1 cellular context compared by ENCODE assay signal in the genomic region with DNA sequence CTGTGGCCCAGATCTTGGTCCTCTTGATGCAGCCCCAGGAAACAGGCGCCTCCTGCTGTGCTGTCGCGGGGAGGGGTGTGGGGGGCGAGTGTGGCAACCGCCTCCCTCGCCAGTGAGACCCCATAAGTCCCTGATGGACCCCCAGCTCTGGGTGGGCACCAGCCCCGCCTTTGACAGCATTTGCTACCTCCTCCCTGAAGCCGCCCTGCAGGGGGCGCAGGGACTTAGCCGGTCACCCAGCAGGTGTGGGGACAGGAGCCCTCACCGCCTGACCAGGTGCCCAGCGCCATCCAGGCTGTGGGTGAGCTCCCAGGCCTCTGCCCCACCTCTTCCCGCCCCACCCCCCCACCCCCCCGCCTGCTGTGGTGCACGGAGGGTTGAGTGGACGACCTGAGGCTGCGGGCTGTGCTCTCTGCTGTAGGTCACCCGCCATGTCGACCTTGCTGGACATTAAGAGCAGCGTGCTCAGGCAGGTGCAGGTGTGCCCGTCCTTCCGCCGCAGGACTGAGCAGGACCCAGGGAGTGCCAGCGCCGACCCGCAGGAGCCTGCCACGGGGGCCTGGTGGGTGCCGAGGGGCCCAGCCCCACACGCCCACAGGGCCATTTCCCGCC.
TF ChIP-seq lines count a peak whose summit lies in the region.

No MANE protein-coding gene starts in this region.

TF ChIP-seq in HCT116, 20 proteins besides CTCF, POLR2A, EP300 and RAD21 (continued from another document):
- TF ChIP-seq YY1 (IDR thresholded peaks at IDR 0.05; ENCODE audit: extremely low read depth, insufficient replicate concordance, low read depth, low read length) (no peak), ELF1 (IDR thresholded peaks at IDR 0.05; ENCODE audit: borderline replicate concordance, low read depth) (no peak), CEBPB (IDR thresholded peaks at IDR 0.05; ENCODE audit: low read depth) (no peak), TCF7L2 (IDR thresholded peaks at IDR 0.05; ENCODE audit: borderline replicate concordance, extremely low read depth, insufficient read depth, insufficient read length) (no peak), EZH2 (IDR thresholded peaks at IDR 0.05) (no peak), EGR1 (IDR thresholded peaks at IDR 0.05; ENCODE audit: low read depth) (no peak)
- TF ChIP-seq, protein P1, sequence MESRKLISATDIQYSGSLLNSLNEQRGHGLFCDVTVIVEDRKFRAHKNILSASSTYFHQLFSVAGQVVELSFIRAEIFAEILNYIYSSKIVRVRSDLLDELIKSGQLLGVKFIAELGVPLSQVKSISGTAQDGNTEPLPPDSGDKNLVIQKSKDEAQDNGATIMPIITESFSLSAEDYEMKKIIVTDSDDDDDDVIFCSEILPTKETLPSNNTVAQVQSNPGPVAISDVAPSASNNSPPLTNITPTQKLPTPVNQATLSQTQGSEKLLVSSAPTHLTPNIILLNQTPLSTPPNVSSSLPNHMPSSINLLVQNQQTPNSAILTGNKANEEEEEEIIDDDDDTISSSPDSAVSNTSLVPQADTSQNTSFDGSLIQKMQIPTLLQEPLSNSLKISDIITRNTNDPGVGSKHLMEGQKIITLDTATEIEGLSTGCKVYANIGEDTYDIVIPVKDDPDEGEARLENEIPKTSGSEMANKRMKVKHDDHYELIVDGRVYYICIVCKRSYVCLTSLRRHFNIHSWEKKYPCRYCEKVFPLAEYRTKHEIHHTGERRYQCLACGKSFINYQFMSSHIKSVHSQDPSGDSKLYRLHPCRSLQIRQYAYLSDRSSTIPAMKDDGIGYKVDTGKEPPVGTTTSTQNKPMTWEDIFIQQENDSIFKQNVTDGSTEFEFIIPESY (IDR thresholded peaks at IDR 0.05; ENCODE audit: extremely low read depth, insufficient replicate concordance, low read length), result no peak
